In genomic region chr13:111251646-111252448, GRCh38 we compare ENCODE assay signal across 14 cellular contexts.
A peak's percentile ranks its signal among the peaks of the same experiment; 100 is the strongest.
DNase-seq lines count a peak whose midpoint lies in the region; ATAC-seq and TF ChIP-seq lines count a peak whose summit lies in the region.
"Had no signal": no experiment of that assay in that cellular context is flagged by ENCODE, and none has a peak within 500 bp of the region (broad histone marks: within the 10 kb centered on the region; RNA-seq: fewer than 3 reads in every experiment).

No MANE protein-coding gene starts in this region.

- H3K79me2 ChIP-seq in GM23248 (ENCODE audit: insufficient read depth) (peaks cover 59% of the 10 kb centered on the region), smooth muscle cell (ENCODE audit: low read depth) (no peaks in the 10 kb centered on the region)
- H3K79me2 ChIP-seq: parathyroid adenoma had no signal

- no peaks in the 10 kb centered on the region for H3K27me3 ChIP-seq in GM23248 (replicated peaks; ENCODE audit: insufficient read depth)
- no peaks in the 10 kb centered on the region for H3K27me3 ChIP-seq in endodermal cell (ENCODE audit: control insufficient read depth, insufficient read depth, low read length, poor library complexity, severe bottlenecking)
- no peaks in the 10 kb centered on the region for H3K27me3 ChIP-seq in smooth muscle cell (ENCODE audit: low read depth)

- H3K4me3 Mint-ChIP-seq in endodermal cell (no peak overlapping the region), memory B cell (no peak overlapping the region)
- H3K4me3 Mint-ChIP-seq: activated naive CD8-positive, alpha-beta T cell treated with anti-CD3 and anti-CD28 coated beads, Interleukin-2, amount 50 U/mL, for 24 hours had no signal

- no peak for TF ChIP-seq CTCF in endodermal cell (conservative IDR thresholded peaks at IDR 0.05)
- no peak for TF ChIP-seq CTCF in smooth muscle cell (IDR thresholded peaks at IDR 0.05; ENCODE audit: borderline replicate concordance, insufficient read depth, poor library complexity, severe bottlenecking)

- H3K9me3 Mint-ChIP-seq in endodermal cell (no peaks in the 10 kb centered on the region), memory B cell (no peaks in the 10 kb centered on the region)
- H3K9me3 Mint-ChIP-seq: activated naive CD8-positive, alpha-beta T cell treated with anti-CD3 and anti-CD28 coated beads, Interleukin-2, amount 50 U/mL, for 24 hours had no signal

- no peaks in the 10 kb centered on the region for H3K9me3 ChIP-seq in GM23248 (ENCODE audit: low read depth)
- no peaks in the 10 kb centered on the region for H3K9me3 ChIP-seq in endodermal cell (ENCODE audit: control insufficient read depth, low read length)
- no peaks in the 10 kb centered on the region for H3K9me3 ChIP-seq in smooth muscle cell (replicated peaks; ENCODE audit: low read depth)

- no peak for ATAC-seq in memory B cell (ENCODE audit: low read depth)
- ATAC-seq: activated naive CD8-positive, alpha-beta T cell treated with anti-CD3 and anti-CD28 coated beads, Interleukin-2, amount 50 U/mL, for 24 hours had no signal

- no peaks in the 10 kb centered on the region for H3K27me3 Mint-ChIP-seq in endodermal cell (ENCODE audit: insufficient read depth)
- no peaks in the 10 kb centered on the region for H3K27me3 Mint-ChIP-seq in memory B cell
- H3K27me3 Mint-ChIP-seq: activated naive CD8-positive, alpha-beta T cell treated with anti-CD3 and anti-CD28 coated beads, Interleukin-2, amount 50 U/mL, for 24 hours had no signal

- H3K4me1 Mint-ChIP-seq in endodermal cell (peaks cover 27% of the 10 kb centered on the region), memory B cell (peaks cover 2% of the 10 kb centered on the region)
- H3K4me1 Mint-ChIP-seq: activated naive CD8-positive, alpha-beta T cell treated with anti-CD3 and anti-CD28 coated beads, Interleukin-2, amount 50 U/mL, for 24 hours had no signal

- whole genome bisulfite sequencing in GM23248 (ENCODE audit: low coverage in 1 of 2, low lambda C conversion rate in 2 of 2, missing lambda C conversion rate in 2 of 2), 2 experiments = 80 to 96% methylated on average over 4 of the region's 4 CpGs
- WGBS in endodermal cell (ENCODE audit: insufficient coverage in 1 of 2, insufficient read length in 1 of 2), 2 experiments = 96 to 97% methylated on average over 3 to 4 of the region's 4 CpGs
- 95% methylated on average over 4 of the region's 4 CpGs for WGBS in smooth muscle cell (ENCODE audit: low lambda C conversion rate)

- H4K20me1 ChIP-seq in GM23248 (ENCODE audit: insufficient read depth) (no peaks in the 10 kb centered on the region), smooth muscle cell (ENCODE audit: low read depth) (peaks cover 57% of the 10 kb centered on the region)

- H3F3A ChIP-seq in GM23248 (ENCODE audit: insufficient read depth) = peaks cover 26% of the 10 kb centered on the region
- H3F3A ChIP-seq in smooth muscle cell (ENCODE audit: low read depth) = no peaks in the 10 kb centered on the region

- H3K36me3 Mint-ChIP-seq in endodermal cell (ENCODE audit: low read depth) (peaks cover 36% of the 10 kb centered on the region), memory B cell (peaks cover 48% of the 10 kb centered on the region)

- H3K36me3 ChIP-seq in GM23248 (ENCODE audit: low read depth) = 0 out of 2 replicates have a peak, but pooled peaks cover 13% of the 10 kb centered on the region
- H3K36me3 ChIP-seq in endodermal cell (ENCODE audit: control insufficient read depth, insufficient read depth, low read length) = peaks cover 21% of the 10 kb centered on the region
- H3K36me3 ChIP-seq in smooth muscle cell (ENCODE audit: low read depth) = peaks cover 2% of the 10 kb centered on the region

- DNase-seq in ACHN (peak; percentile 13), GM23248 (peak; percentile 30), endodermal cell (no peak), memory B cell (ENCODE audit: low spot score in 2 of 2) (no peak), smooth muscle cell (lab: John Stamatoyannopoulos, UW; ENCODE audit: unreplicated experiment) (no peak), NCI-H2171 (lab: John Stamatoyannopoulos, UW) (no peak), NCI-H69 (lab: John Stamatoyannopoulos, UW) (no peak)
- DNase-seq in stimulated activated CD4-positive, alpha-beta T cell treated with anti-CD3 and anti-CD28 coated beads, Interleukin-4, amount 100 ng/mL, for 4 hours = no peak
- DNase-seq: activated naive CD8-positive, alpha-beta T cell treated with anti-CD3 and anti-CD28 coated beads, Interleukin-2, amount 50 U/mL, for 24 hours; HCEC 1CT; NCI-H774; stimulated activated CD4-positive, alpha-beta T cell treated with anti-CD3 and anti-CD28 coated beads, Interleukin-1b, Interleukin-23, amount 100 ng/mL, for 48 hours had no signal

- H3K27ac ChIP-seq in GM23248 (peak overlapping the region; percentile 80), endodermal cell (ENCODE audit: low read depth, low read length) (no peak overlapping the region), smooth muscle cell (ENCODE audit: low read depth) (no peak overlapping the region)
- H3K27ac ChIP-seq: parathyroid adenoma, RWPE1 had no signal

- no peak overlapping the region for H2AFZ ChIP-seq in GM23248
- no peak overlapping the region for H2AFZ ChIP-seq in smooth muscle cell (ENCODE audit: low read depth)
- H2AFZ ChIP-seq: parathyroid adenoma had no signal

- H3K4me3 ChIP-seq in GM23248 = no peak overlapping the region
- H3K4me3 ChIP-seq in endodermal cell (ENCODE audit: low read length) = no peak overlapping the region
- no peak overlapping the region for H3K4me3 ChIP-seq in smooth muscle cell

- H3K27ac Mint-ChIP-seq in endodermal cell (peak overlapping the region; percentile 40), memory B cell (peak overlapping the region; percentile 75)
- H3K27ac Mint-ChIP-seq: activated naive CD8-positive, alpha-beta T cell treated with anti-CD3 and anti-CD28 coated beads, Interleukin-2, amount 50 U/mL, for 24 hours had no signal

- H3K4me2 ChIP-seq in GM23248 (ENCODE audit: unreplicated experiment) = no peak overlapping the region
- H3K4me2 ChIP-seq in smooth muscle cell = no peak overlapping the region

- H3K4me1 ChIP-seq in GM23248 (ENCODE audit: insufficient read depth) = peaks cover 22% of the 10 kb centered on the region
- peaks cover 20% of the 10 kb centered on the region for H3K4me1 ChIP-seq in endodermal cell (ENCODE audit: control insufficient read depth, insufficient read depth, low read length)
- no peaks in the 10 kb centered on the region for H3K4me1 ChIP-seq in smooth muscle cell (ENCODE audit: low read depth)
- H3K4me1 ChIP-seq: parathyroid adenoma had no signal

- no peak overlapping the region for H3K9ac ChIP-seq in GM23248
- H3K9ac ChIP-seq in endodermal cell (ENCODE audit: extremely low read depth, low read length, poor library complexity, severe bottlenecking) = no peak overlapping the region
- H3K9ac ChIP-seq in smooth muscle cell (ENCODE audit: low read depth) = no peak overlapping the region
- H3K9ac ChIP-seq: parathyroid adenoma had no signal

- in situ Hi-C loops in ACHN (cut with HindIII; ENCODE audit: low pct_ligation_motif_present, low pct_unique_long_range_greater_than_20kb, low sequenced_read_pairs) = no loop called here
- in situ Hi-C loops in GM23248 (cut with MboI) = no loop called here

- no peaks in the 10 kb centered on the region for H3K9me2 ChIP-seq in GM23248 (ENCODE audit: insufficient read depth)

Comparison
In these comparisons a context has a peak if more than half of its experiments do, and no peak if none do; other contexts are left out.
1. DNase-seq: peak in ACHN (single experiment) and GM23248 (single experiment); none in endodermal cell (single experiment), memory B cell (0 of 2), smooth muscle cell (single experiment), stimulated activated CD4-positive, alpha-beta T cell treated with anti-CD3 and anti-CD28 coated beads, Interleukin-4, amount 100 ng/mL, for 4 hours (0 of 2), NCI-H2171 (single experiment) and NCI-H69 (single experiment).